In the genomic region with DNA sequence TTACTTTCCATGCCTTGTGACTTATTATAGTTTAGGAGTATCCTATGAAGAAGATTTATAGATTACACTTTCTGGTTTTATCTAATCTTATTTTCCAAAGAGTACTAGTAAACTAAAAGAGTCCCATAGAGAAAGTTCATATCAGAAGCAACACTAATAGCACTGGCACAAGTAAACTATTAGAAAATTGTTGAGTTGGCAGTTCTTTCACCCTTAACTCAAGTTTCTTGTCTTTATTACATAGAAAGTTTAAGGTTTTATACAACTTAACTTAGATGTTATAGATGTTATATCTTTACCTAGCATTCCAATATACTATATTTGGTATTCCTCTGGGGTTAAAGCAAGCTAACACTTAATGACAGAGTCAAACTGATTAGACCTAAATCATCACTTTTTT, we compare ENCODE assay signal across 33 cellular contexts.
"Had no signal": no experiment of that assay in that cellular context is flagged by ENCODE, and none has a peak within 500 bp of the region (broad histone marks: within the 10 kb centered on the region; RNA-seq: fewer than 3 reads in every experiment).

No MANE protein-coding gene starts in this region.

- H3K4me3 ChIP-seq: MG63 had no signal

- H3K27me3 ChIP-seq: MG63 had no signal

- DNase-seq: Karpas-422, Kasumi-1, MG63, MM.1S, MV-4-11, NCI-H1048, NCI-H1092, NCI-H1092 treated with DMSO at 0.1 percent for 48 hours, NCI-H1105, NCI-H1105 treated with DMSO at 0.1 percent for 48 hours, NCI-H1417, NCI-H1417 treated with DMSO at 0.1 percent for 48 hours, NCI-H1436, NCI-H1436 treated with DMSO at 0.1 percent for 48 hours, NCI-H146, NCI-H1694, NCI-H1694 treated with DMSO at 0.1 percent for 48 hours, NCI-H187, NCI-H187 treated with DMSO at 0.1 percent for 48 hours, NCI-H1930, NCI-H2029, NCI-H2029 treated with DMSO at 0.1 percent for 48 hours, NCI-H2081, NCI-H2081 treated with DMSO at 0.1 percent for 48 hours, NCI-H2107, NCI-H2171, NCI-H2227 treated with DMSO at 0.1 percent for 48 hours, NCI-H226, NCI-H345, NCI-H446, NCI-H446 treated with DMSO at 0.1 percent for 48 hours, NCI-H510A, NCI-H510A treated with DMSO at 0.1 percent for 48 hours had no signal

- H3K9me3 ChIP-seq: MG63 had no signal

- H3K36me3 ChIP-seq: MG63 had no signal
